ENCODE assay signal across 1 cellular context in genomic region chr12:119989619-119990381, GRCh38.
TF ChIP-seq lines count a peak whose summit lies in the region.

No MANE protein-coding gene starts in this region.

TF ChIP-seq in HepG2, 621 proteins besides CTCF, POLR2A, EP300 and RAD21 (continued from another document and continues in another):
- peak; percentile 35; the same call in 1 of the 2 replicates for TF ChIP-seq NCOA2 (CRISPR knock-in tag; IDR thresholded peaks at IDR 0.05)
- no peak for TF ChIP-seq ZNF33B (CRISPR knock-in tag; IDR thresholded peaks at IDR 0.05)
- no peak for TF ChIP-seq SRSF1 (optimal IDR thresholded peaks at IDR 0.05; ENCODE audit: low read depth, low read length)
- TF ChIP-seq YEATS2 (CRISPR knock-in tag; IDR thresholded peaks at IDR 0.05; ENCODE audit: borderline replicate concordance), result no peak
- TF ChIP-seq MIER3 (CRISPR knock-in tag; IDR thresholded peaks at IDR 0.05; ENCODE audit: borderline replicate concordance), result no peak
- no peak for TF ChIP-seq SYNCRIP (IDR thresholded peaks at IDR 0.05; ENCODE audit: insufficient read depth, low read depth, low read length)
- no peak for TF ChIP-seq TAF1 (CRISPR knock-in tag; IDR thresholded peaks at IDR 0.05)
- TF ChIP-seq ZZZ3 (CRISPR knock-in tag; IDR thresholded peaks at IDR 0.05; ENCODE audit: borderline replicate concordance), result no peak
- TF ChIP-seq, protein P1, sequence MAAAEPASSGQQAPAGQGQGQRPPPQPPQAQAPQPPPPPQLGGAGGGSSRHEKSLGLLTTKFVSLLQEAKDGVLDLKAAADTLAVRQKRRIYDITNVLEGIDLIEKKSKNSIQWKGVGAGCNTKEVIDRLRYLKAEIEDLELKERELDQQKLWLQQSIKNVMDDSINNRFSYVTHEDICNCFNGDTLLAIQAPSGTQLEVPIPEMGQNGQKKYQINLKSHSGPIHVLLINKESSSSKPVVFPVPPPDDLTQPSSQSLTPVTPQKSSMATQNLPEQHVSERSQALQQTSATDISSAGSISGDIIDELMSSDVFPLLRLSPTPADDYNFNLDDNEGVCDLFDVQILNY (CRISPR knock-in tag; conservative IDR thresholded peaks at IDR 0.05), result peak; percentile 58
- no peak for TF ChIP-seq NR2F2 (IDR thresholded peaks at IDR 0.05; ENCODE audit: borderline replicate concordance, low read depth)
- no peak for TF ChIP-seq GTF3A (CRISPR knock-in tag; conservative IDR thresholded peaks at IDR 0.05)
- no peak for TF ChIP-seq CHD4 (IDR thresholded peaks at IDR 0.05; ENCODE audit: borderline replicate concordance, low read length)
- TF ChIP-seq ZBTB39 (CRISPR knock-in tag; IDR thresholded peaks at IDR 0.05), result peak; percentile 74; the same call in 1 of the 2 replicates
- TF ChIP-seq ARID5B (CRISPR knock-in tag; IDR thresholded peaks at IDR 0.05), result peak; percentile 63; the same call in 1 of the 2 replicates
- 0 out of 2 replicates have a peak, but pooled peaks have one; percentile 57 for TF ChIP-seq ZNF564 (CRISPR knock-in tag; IDR thresholded peaks at IDR 0.05)
- TF ChIP-seq, protein P2, sequence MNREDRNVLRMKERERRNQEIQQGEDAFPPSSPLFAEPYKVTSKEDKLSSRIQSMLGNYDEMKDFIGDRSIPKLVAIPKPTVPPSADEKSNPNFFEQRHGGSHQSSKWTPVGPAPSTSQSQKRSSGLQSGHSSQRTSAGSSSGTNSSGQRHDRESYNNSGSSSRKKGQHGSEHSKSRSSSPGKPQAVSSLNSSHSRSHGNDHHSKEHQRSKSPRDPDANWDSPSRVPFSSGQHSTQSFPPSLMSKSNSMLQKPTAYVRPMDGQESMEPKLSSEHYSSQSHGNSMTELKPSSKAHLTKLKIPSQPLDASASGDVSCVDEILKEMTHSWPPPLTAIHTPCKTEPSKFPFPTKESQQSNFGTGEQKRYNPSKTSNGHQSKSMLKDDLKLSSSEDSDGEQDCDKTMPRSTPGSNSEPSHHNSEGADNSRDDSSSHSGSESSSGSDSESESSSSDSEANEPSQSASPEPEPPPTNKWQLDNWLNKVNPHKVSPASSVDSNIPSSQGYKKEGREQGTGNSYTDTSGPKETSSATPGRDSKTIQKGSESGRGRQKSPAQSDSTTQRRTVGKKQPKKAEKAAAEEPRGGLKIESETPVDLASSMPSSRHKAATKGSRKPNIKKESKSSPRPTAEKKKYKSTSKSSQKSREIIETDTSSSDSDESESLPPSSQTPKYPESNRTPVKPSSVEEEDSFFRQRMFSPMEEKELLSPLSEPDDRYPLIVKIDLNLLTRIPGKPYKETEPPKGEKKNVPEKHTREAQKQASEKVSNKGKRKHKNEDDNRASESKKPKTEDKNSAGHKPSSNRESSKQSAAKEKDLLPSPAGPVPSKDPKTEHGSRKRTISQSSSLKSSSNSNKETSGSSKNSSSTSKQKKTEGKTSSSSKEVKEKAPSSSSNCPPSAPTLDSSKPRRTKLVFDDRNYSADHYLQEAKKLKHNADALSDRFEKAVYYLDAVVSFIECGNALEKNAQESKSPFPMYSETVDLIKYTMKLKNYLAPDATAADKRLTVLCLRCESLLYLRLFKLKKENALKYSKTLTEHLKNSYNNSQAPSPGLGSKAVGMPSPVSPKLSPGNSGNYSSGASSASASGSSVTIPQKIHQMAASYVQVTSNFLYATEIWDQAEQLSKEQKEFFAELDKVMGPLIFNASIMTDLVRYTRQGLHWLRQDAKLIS (CRISPR knock-in tag; IDR thresholded peaks at IDR 0.05), result no peak
- no peak for TF ChIP-seq TAF15 (IDR thresholded peaks at IDR 0.05; ENCODE audit: low read depth, low read length, poor library complexity, severe bottlenecking)
- TF ChIP-seq ZNF546 (CRISPR knock-in tag; conservative IDR thresholded peaks at IDR 0.05), result peak; percentile 81; the same call in 1 of the 2 replicates
- no peak for TF ChIP-seq ZNF782 (CRISPR knock-in tag; IDR thresholded peaks at IDR 0.05; ENCODE audit: borderline replicate concordance)
- TF ChIP-seq NR2F6 (IDR thresholded peaks at IDR 0.05), result no peak
- peak; percentile 23; the same call in 1 of the 2 replicates for TF ChIP-seq NR2F6 (CRISPR knock-in tag; IDR thresholded peaks at IDR 0.05)
- TF ChIP-seq E2F2 (CRISPR knock-in tag; IDR thresholded peaks at IDR 0.05; ENCODE audit: borderline replicate concordance), result no peak; the same call in 1 of the 2 replicates
- TF ChIP-seq ZC3H4 (CRISPR knock-in tag; IDR thresholded peaks at IDR 0.05; ENCODE audit: borderline replicate concordance), result no peak
- no peak for TF ChIP-seq ZBTB7A (CRISPR knock-in tag; IDR thresholded peaks at IDR 0.05)
- no peak; the same call in 1 of the 2 replicates for TF ChIP-seq TFAP4 (IDR thresholded peaks at IDR 0.05; ENCODE audit: borderline replicate concordance, low read depth)
- TF ChIP-seq ZNF281 (CRISPR knock-in tag; IDR thresholded peaks at IDR 0.05; ENCODE audit: borderline replicate concordance), result peak; percentile 66; the same call in 1 of the 2 replicates
- no peak for TF ChIP-seq ZNF10 (CRISPR knock-in tag; IDR thresholded peaks at IDR 0.05; ENCODE audit: borderline replicate concordance, low read depth)
- no peak for TF ChIP-seq AGO1 (IDR thresholded peaks at IDR 0.05; ENCODE audit: low read depth, low read length, poor library complexity, severe bottlenecking)
- TF ChIP-seq ZNF326 (CRISPR knock-in tag; IDR thresholded peaks at IDR 0.05; ENCODE audit: borderline replicate concordance), result no peak
- TF ChIP-seq ZNF775 (CRISPR knock-in tag; IDR thresholded peaks at IDR 0.05; ENCODE audit: borderline replicate concordance), result no peak
- peak; percentile 43; the same call in 1 of the 2 replicates for TF ChIP-seq KMT2A (CRISPR knock-in tag; IDR thresholded peaks at IDR 0.05)
- TF ChIP-seq ZNF251 (CRISPR knock-in tag; IDR thresholded peaks at IDR 0.05), result no peak
- TF ChIP-seq REL (CRISPR knock-in tag; conservative IDR thresholded peaks at IDR 0.05), result no peak
- no peak for TF ChIP-seq SP2 (CRISPR knock-in tag; IDR thresholded peaks at IDR 0.05)
- TF ChIP-seq, protein P3, sequence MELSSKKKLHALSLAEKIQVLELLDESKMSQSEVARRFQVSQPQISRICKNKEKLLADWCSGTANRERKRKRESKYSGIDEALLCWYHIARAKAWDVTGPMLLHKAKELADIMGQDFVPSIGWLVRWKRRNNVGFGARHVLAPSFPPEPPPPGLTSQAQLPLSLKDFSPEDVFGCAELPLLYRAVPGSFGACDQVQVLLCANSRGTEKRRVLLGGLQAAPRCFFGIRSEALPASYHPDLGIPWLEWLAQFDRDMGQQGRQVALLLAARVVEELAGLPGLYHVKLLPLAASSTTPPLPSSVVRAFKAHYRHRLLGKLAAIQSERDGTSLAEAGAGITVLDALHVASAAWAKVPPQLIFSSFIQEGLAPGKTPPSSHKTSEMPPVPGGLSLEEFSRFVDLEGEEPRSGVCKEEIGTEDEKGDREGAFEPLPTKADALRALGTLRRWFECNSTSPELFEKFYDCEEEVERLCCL (CRISPR knock-in tag; IDR thresholded peaks at IDR 0.05; ENCODE audit: borderline replicate concordance), result no peak
- no peak for TF ChIP-seq ZNF740 (CRISPR knock-in tag; IDR thresholded peaks at IDR 0.05)
- TF ChIP-seq MTA1 (CRISPR knock-in tag; IDR thresholded peaks at IDR 0.05; ENCODE audit: borderline replicate concordance), result no peak; the same call in 1 of the 2 replicates
- TF ChIP-seq ZNF138 (CRISPR knock-in tag; IDR thresholded peaks at IDR 0.05; ENCODE audit: low read depth), result 0 out of 2 replicates have a peak, but pooled peaks have one; percentile 69
- TF ChIP-seq RARG (CRISPR knock-in tag; IDR thresholded peaks at IDR 0.05; ENCODE audit: low read depth), result no peak
- no peak for TF ChIP-seq HNF4G (IDR thresholded peaks at IDR 0.05; ENCODE audit: borderline replicate concordance, low read depth, low read length)
- 0 out of 2 replicates have a peak, but pooled peaks have one; percentile 46 for TF ChIP-seq HNF4G (CRISPR knock-in tag; IDR thresholded peaks at IDR 0.05; ENCODE audit: borderline replicate concordance, low read depth)
- TF ChIP-seq ONECUT2 (CRISPR knock-in tag; IDR thresholded peaks at IDR 0.05), result no peak
- TF ChIP-seq EZH2 (conservative IDR thresholded peaks at IDR 0.05; ENCODE audit: low read depth, low read length), result no peak
